Comparison of ENCODE assay signal across 21 cellular contexts in the genomic region with DNA sequence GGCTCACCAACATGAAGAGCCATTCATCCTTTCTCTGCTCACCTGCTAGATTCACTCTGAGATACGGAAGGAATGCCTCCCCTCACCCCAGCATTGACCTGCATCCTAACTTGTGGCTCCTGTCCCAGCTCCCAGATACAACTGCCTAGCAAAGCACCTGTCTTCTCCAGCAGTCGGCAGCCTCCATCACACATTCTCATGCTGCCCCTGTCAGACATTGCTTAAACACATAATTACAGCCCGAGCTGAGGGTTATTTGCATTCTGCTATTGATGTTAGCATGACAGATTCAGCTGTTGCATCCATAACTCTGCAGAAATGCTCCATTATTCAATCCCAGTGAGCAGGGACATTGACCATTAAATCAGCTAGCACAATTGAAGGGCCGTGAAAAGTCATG.
DNase-seq lines count a peak whose midpoint lies in the region; ATAC-seq and TF ChIP-seq lines count a peak whose summit lies in the region.
"Had no signal": no experiment of that assay in that cellular context is flagged by ENCODE, and none has a peak within 500 bp of the region (broad histone marks: within the 10 kb centered on the region; RNA-seq: fewer than 3 reads in every experiment).

No MANE protein-coding gene starts in this region.

- no peaks in the 10 kb centered on the region for H3K4me1 Mint-ChIP-seq in nephron progenitor cell
- H3K4me1 Mint-ChIP-seq: activated CD8-positive, alpha-beta memory T cell treated with anti-CD3 and anti-CD28 coated beads, Interleukin-2, amount 10 ng/mL, durations not matched to agents 7 days and 5 days; CD14-positive monocyte; H9; WTC11 had no signal

- H3K9me3 Mint-ChIP-seq in nephron progenitor cell = no peaks in the 10 kb centered on the region
- H3K9me3 Mint-ChIP-seq: CD14-positive monocyte; H9; stimulated activated naive CD8-positive, alpha-beta T cell treated with anti-CD3 and anti-CD28 coated beads, Interleukin-15, Interleukin-2, amounts not matched to agents 100 ng/mL and 50 ng/mL, for 24 hours; WTC11 had no signal

- no peak for TF ChIP-seq CTCF in nephron progenitor cell (IDR thresholded peaks at IDR 0.05)

- in situ Hi-C loops in KBM-7 (cut with MboI; ENCODE audit: low pct_unique_long_range_greater_than_20kb, low sequenced_read_pairs) = no loop called here

- no peak overlapping the region for H3K4me3 Mint-ChIP-seq in nephron progenitor cell
- H3K4me3 Mint-ChIP-seq: activated CD8-positive, alpha-beta memory T cell treated with anti-CD3 and anti-CD28 coated beads, Interleukin-2, amount 10 ng/mL, durations not matched to agents 7 days and 5 days; CD14-positive monocyte; H9; stimulated activated naive CD8-positive, alpha-beta T cell treated with anti-CD3 and anti-CD28 coated beads, Interleukin-15, Interleukin-2, amounts not matched to agents 100 ng/mL and 50 ng/mL, for 24 hours; WTC11 had no signal

- DNase-seq in DMS 273 (lab: John Stamatoyannopoulos, UW; ENCODE audit: unreplicated experiment) (peak; percentile 5), DMS 273 treated with DMSO at 0.1 percent for 48 hours (lab: John Stamatoyannopoulos, UW) (no peak), NCI-H1417 treated with DMSO at 0.1 percent for 48 hours (lab: John Stamatoyannopoulos, UW) (peak; percentile 85), NCI-H69 (lab: John Stamatoyannopoulos, UW) (peak; percentile 94), nephron progenitor cell (no peak), KBM-7 (no peak), NOMO-1 (lab: John Stamatoyannopoulos, UW; ENCODE audit: unreplicated experiment in 2 of 2) (no peak)
- DNase-seq: activated CD8-positive, alpha-beta memory T cell treated with anti-CD3 and anti-CD28 coated beads, Interleukin-2, amount 10 ng/mL, durations not matched to agents 7 days and 5 days; activated naive CD4-positive, alpha-beta T cell; activated T-cell treated with anti-CD3 and anti-CD28 coated beads, Interleukin-2, amount 50 U/mL, for 48 hours; body of pancreas; dorsolateral prefrontal cortex; H9; left ventricle myocardium inferior; NCI-H446; occipital lobe; T1000 had no signal

- H3K36me3 Mint-ChIP-seq in nephron progenitor cell (ENCODE audit: low read depth) = peaks cover 73% of the 10 kb centered on the region
- H3K36me3 Mint-ChIP-seq: activated CD8-positive, alpha-beta memory T cell treated with anti-CD3 and anti-CD28 coated beads, Interleukin-2, amount 10 ng/mL, durations not matched to agents 7 days and 5 days; CD14-positive monocyte; WTC11 had no signal

- peak overlapping the region; percentile 1 for H3K27ac Mint-ChIP-seq in nephron progenitor cell
- H3K27ac Mint-ChIP-seq: activated CD8-positive, alpha-beta memory T cell treated with anti-CD3 and anti-CD28 coated beads, Interleukin-2, amount 10 ng/mL, durations not matched to agents 7 days and 5 days; CD14-positive monocyte; H9; stimulated activated naive CD8-positive, alpha-beta T cell treated with anti-CD3 and anti-CD28 coated beads, Interleukin-15, Interleukin-2, amounts not matched to agents 100 ng/mL and 50 ng/mL, for 24 hours; WTC11 had no signal

- no peak for ATAC-seq in HG02763 (IDR thresholded peaks at IDR 0.05; ENCODE audit: unreplicated experiment)
- ATAC-seq: activated CD8-positive, alpha-beta memory T cell treated with anti-CD3 and anti-CD28 coated beads, Interleukin-2, amount 10 ng/mL, durations not matched to agents 7 days and 5 days; body of pancreas; WTC11 had no signal

- H3K27me3 Mint-ChIP-seq in nephron progenitor cell (ENCODE audit: low read depth, poor library complexity) = no peaks in the 10 kb centered on the region
- H3K27me3 Mint-ChIP-seq: activated CD8-positive, alpha-beta memory T cell treated with anti-CD3 and anti-CD28 coated beads, Interleukin-2, amount 10 ng/mL, durations not matched to agents 7 days and 5 days had no signal

Comparison
In these comparisons a context has a peak if more than half of its experiments do, and no peak if none do; other contexts are left out.
1. DNase-seq: peak in DMS 273 (single experiment), NCI-H1417 treated with DMSO at 0.1 percent for 48 hours (single experiment) and NCI-H69 (single experiment); none in DMS 273 treated with DMSO at 0.1 percent for 48 hours (single experiment), nephron progenitor cell (single experiment), KBM-7 (single experiment) and NOMO-1 (0 of 2).